In the genomic region with DNA sequence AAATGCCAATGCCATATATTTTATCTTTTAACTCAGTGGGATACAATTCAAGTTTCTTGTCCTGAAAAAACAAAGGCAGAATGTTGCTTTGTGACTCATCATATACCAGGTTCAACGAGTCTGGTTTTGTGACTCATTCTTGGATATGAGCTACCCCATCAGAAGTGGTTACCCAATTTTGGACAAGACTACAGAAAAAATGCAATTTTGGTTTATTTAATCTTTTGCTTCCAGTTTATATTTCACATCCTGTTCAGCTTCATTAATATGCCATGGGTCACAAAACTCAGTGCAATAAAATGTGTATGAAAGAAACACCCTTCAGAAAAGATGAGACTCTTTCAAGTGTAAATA, we compare ENCODE assay signal across 9 cellular contexts. TPM values are rescaled to one million over a fixed set of nuclear protein-coding genes. Genes with fewer than 3 reads are reported as not detected.
DNase-seq lines count a peak whose midpoint lies in the region; ATAC-seq lines count a peak whose summit lies in the region.
"Had no signal": no experiment of that assay in that cellular context is flagged by ENCODE, and none has a peak within 500 bp of the region (broad histone marks: within the 10 kb centered on the region; RNA-seq: fewer than 3 reads in every experiment).

No MANE protein-coding gene starts in this region.

- peak overlapping the region; percentile 69 for H3K27ac ChIP-seq in mesenchymal stem cell (ENCODE audit: low read length, poor library complexity, severe bottlenecking)
- H3K27ac ChIP-seq: HL-60 had no signal

- no peak overlapping the region for H3K18ac ChIP-seq in mesenchymal stem cell (ENCODE audit: low read depth in 1 of 2, low read length in 2 of 2)

- no peak overlapping the region for H2BK15ac ChIP-seq in mesenchymal stem cell (ENCODE audit: low read depth, poor library complexity, severe bottlenecking)

- no peak overlapping the region for H4K8ac ChIP-seq in mesenchymal stem cell (ENCODE audit: low read length)

- peak; percentile 4 for DNase-seq in CD1c-positive myeloid dendritic cell (ENCODE audit: extremely low spot score)
- DNase-seq in M059J (ENCODE audit: low read depth): peak; percentile 95
- peak; percentile 74 for DNase-seq in brain pericyte (ENCODE audit: low read depth, low spot score)
- DNase-seq in mesenchymal stem cell: peak; percentile 91
- no peak for DNase-seq in D341Med (ENCODE audit: low spot score)
- no peak for DNase-seq in G401 (ENCODE audit: low spot score)

- H3K36me3 ChIP-seq in mesenchymal stem cell (ENCODE audit: control insufficient read depth in 1 of 2, insufficient read depth in 2 of 2, low read depth in 1 of 2, low read length in 2 of 2): peaks cover 35 to 98% of the 10 kb centered on the region in 2 experiments

- ATAC-seq in GM18517 (IDR thresholded peaks at IDR 0.05; ENCODE audit: unreplicated experiment) (no peak), HG03571 (IDR thresholded peaks at IDR 0.05; ENCODE audit: unreplicated experiment) (no peak)

- in situ Hi-C loops in G401 (cut with HindIII; ENCODE audit: low sequenced_read_pairs): no loop called here

- H3K4me2 ChIP-seq in mesenchymal stem cell (ENCODE audit: low read length, poor library complexity, severe bottlenecking): no peak overlapping the region

- no peak overlapping the region for H2BK120ac ChIP-seq in mesenchymal stem cell (ENCODE audit: low read depth, low read length)

- H3K4me1 ChIP-seq in mesenchymal stem cell (ENCODE audit: control insufficient read depth, insufficient read depth, low read depth, low read length): peaks cover 16% of the 10 kb centered on the region

- H2AFZ ChIP-seq in mesenchymal stem cell (ENCODE audit: low read depth, low read length): no peak overlapping the region

- no peak overlapping the region for H3K14ac ChIP-seq in mesenchymal stem cell (ENCODE audit: low read length in 2 of 2)

- H2BK5ac ChIP-seq in mesenchymal stem cell (ENCODE audit: low read depth, low read length, poor library complexity, severe bottlenecking): no peak overlapping the region

- no peak overlapping the region for H3K23ac ChIP-seq in mesenchymal stem cell (ENCODE audit: low read length in 2 of 2)

- no peak overlapping the region for H3K4me3 ChIP-seq in mesenchymal stem cell (ENCODE audit: insufficient read depth in 1 of 2, low read depth in 1 of 2, low read length in 2 of 2)

- H2BK12ac ChIP-seq in mesenchymal stem cell (ENCODE audit: low read length in 2 of 2): no peak overlapping the region

- peaks cover 2% of the 10 kb centered on the region for H3K79me1 ChIP-seq in mesenchymal stem cell (replicated peaks; ENCODE audit: low read length, poor library complexity, severe bottlenecking)

- H3K27me3 ChIP-seq in mesenchymal stem cell (ENCODE audit: control insufficient read depth in 1 of 2, insufficient read depth in 1 of 2, low read length in 2 of 2): no peaks in the 10 kb centered on the region

- H3K9ac ChIP-seq in mesenchymal stem cell (ENCODE audit: low read length): peak overlapping the region; percentile 70

- 0% methylated on average over 1 of the region's 1 CpG for WGBS in mesenchymal stem cell

- no peak overlapping the region for H2AK5ac ChIP-seq in mesenchymal stem cell (ENCODE audit: low read length, severe bottlenecking)

- H4K91ac ChIP-seq in mesenchymal stem cell (ENCODE audit: low read length): no peak overlapping the region

- H3K9me3 ChIP-seq in mesenchymal stem cell (ENCODE audit: control insufficient read depth, low read length): no peaks in the 10 kb centered on the region

- no peak overlapping the region for H3K4ac ChIP-seq in mesenchymal stem cell (ENCODE audit: low read depth in 1 of 2, low read length in 2 of 2)

RNA-seq across cellular contexts. Expression of gene FN1, which starts 25.0 kb away (rescaled TPM):
- 610 and 990 TPM in 2 replicates for total RNA-seq in M059J (2014; rRNA removed; shearing (Covaris generic))
- polyA plus RNA-seq in mesenchymal stem cell (2013, experiment 1 of 2): 1,493 TPM
- polyA plus RNA-seq in mesenchymal stem cell (2013, experiment 2 of 2): 1,327 TPM
- total RNA-seq in G401 (2014; rRNA removed; shearing (Covaris generic)): 0.27 and 0.86 TPM in 2 replicates

Comparison
In these comparisons a context has a peak if more than half of its experiments do, and no peak if none do; other contexts are left out.
1. DNase-seq: peak in CD1c-positive myeloid dendritic cell (single experiment), M059J (single experiment), brain pericyte (single experiment) and mesenchymal stem cell (single experiment); none in D341Med (single experiment) and G401 (single experiment).
2. RNA of gene FN1, which starts 25.0 kb away (total RNA-seq): 610 to 990 TPM in M059J; 0.27 to 0.86 TPM in G401; every median in the first group is over 100 times any median in the second.